18 cellular contexts compared by ENCODE assay signal in genomic region chr2:128373346-128374000, GRCh38. TPM values are rescaled to one million over a fixed set of nuclear protein-coding genes. Genes with fewer than 3 reads are reported as not detected.
A peak's percentile ranks its signal among the peaks of the same experiment; 100 is the strongest.
DNase-seq lines count a peak whose midpoint lies in the region; ATAC-seq and TF ChIP-seq lines count a peak whose summit lies in the region.
"Had no signal": no experiment of that assay in that cellular context is flagged by ENCODE, and none has a peak within 500 bp of the region (broad histone marks: within the 10 kb centered on the region; RNA-seq: fewer than 3 reads in every experiment).

No MANE protein-coding gene starts in this region.

- H3K4me3 Mint-ChIP-seq in Caco-2 (ENCODE audit: unreplicated experiment), result no peak overlapping the region
- H3K4me3 Mint-ChIP-seq in WTC11, result no peak overlapping the region
- H3K4me3 Mint-ChIP-seq: activated CD8-positive, alpha-beta T cell treated with anti-CD3 and anti-CD28 coated beads for 36 hours; activated T-helper 1 cell treated with anti-CD3 and anti-CD28 coated beads, Interleukin-12 subunit alpha, Interleukin-12 subunit beta, Interleukin-2, Interleukin-4 antibody, amounts not matched to agents 30 ng/mL and 10 ng/mL and 1 ng/mL, durations not matched to agents 14 hours and 24 hours and 36 hours; CD4-positive, CD25-positive, alpha-beta regulatory T cell had no signal

- WGBS in sigmoid colon, 2 donors, result 85 to 87% methylated on average over 12 of the region's 12 CpGs

- H3K36me3 Mint-ChIP-seq in Caco-2 (ENCODE audit: insufficient read depth, unreplicated experiment) (no peaks in the 10 kb centered on the region), WTC11 (no peaks in the 10 kb centered on the region)
- H3K36me3 Mint-ChIP-seq: CD4-positive, CD25-positive, alpha-beta regulatory T cell; immature natural killer cell had no signal

- no TSS peak for BruUV-seq in Caco-2 (replicated peaks; lab: Mats Ljungman, UMichigan)

- H3K27ac ChIP-seq in sigmoid colon, result peak overlapping the region; percentile 73 to 81 (median 77)

- H3K27ac Mint-ChIP-seq in Caco-2 (ENCODE audit: unreplicated experiment) (peak overlapping the region; percentile 92), WTC11 (no peak overlapping the region)
- H3K27ac Mint-ChIP-seq: activated CD8-positive, alpha-beta T cell treated with anti-CD3 and anti-CD28 coated beads for 36 hours; activated T-helper 1 cell treated with anti-CD3 and anti-CD28 coated beads, Interleukin-12 subunit alpha, Interleukin-12 subunit beta, Interleukin-2, Interleukin-4 antibody, amounts not matched to agents 30 ng/mL and 10 ng/mL and 1 ng/mL, durations not matched to agents 14 hours and 24 hours and 36 hours; CD4-positive, CD25-positive, alpha-beta regulatory T cell had no signal

- H3K4me3 ChIP-seq in Caco-2 (ENCODE audit: low read depth, low read length) (no peak overlapping the region), sigmoid colon (no peak overlapping the region)
- H3K4me3 ChIP-seq: K562 had no signal

- H3K36me3 ChIP-seq in Caco-2 (ENCODE audit: control insufficient read depth, insufficient read depth, low read length) (no peaks in the 10 kb centered on the region; the same call in 1 of the 2 replicates), sigmoid colon (no peaks in the 10 kb centered on the region)

- H3K4me1 ChIP-seq in Caco-2 (peaks cover 32% of the 10 kb centered on the region), sigmoid colon (peaks cover 0 to 65% (median 60%) of the 10 kb centered on the region in 4 donors)

- no peak for TF ChIP-seq EP300 in sigmoid colon (IDR thresholded peaks at IDR 0.05)

- H3K9me3 ChIP-seq in Caco-2 (no peaks in the 10 kb centered on the region), sigmoid colon (no peaks in the 10 kb centered on the region)

- H3K27me3 Mint-ChIP-seq in Caco-2 (ENCODE audit: insufficient read depth, unreplicated experiment), result no peaks in the 10 kb centered on the region
- peaks cover 3% of the 10 kb centered on the region; the same call in 1 of the 2 replicates for H3K27me3 Mint-ChIP-seq in WTC11 (ENCODE audit: low read depth)
- H3K27me3 Mint-ChIP-seq: CD4-positive, CD25-positive, alpha-beta regulatory T cell had no signal

- CTCF ChIA-PET in Caco-2 (lab: Charles Lee) (no interaction called here), WTC11 (lab: Charles Lee) (interaction anchor here (0.9 kb wide), 1 partner anchor 15 kb away, joined by 3 read pairs; no protein-coding TSS in a partner anchor)

- intact Hi-C loops in Caco-2 (cut with micrococcal nuclease; ENCODE audit: unreplicated experiment) (no loop called here), sigmoid colon (cut with DNase I) (loop anchor here (2.0 kb wide), 1 partner anchor 25 kb away; no protein-coding TSS in a partner anchor)

- peaks cover 39% of the 10 kb centered on the region for H3K4me1 Mint-ChIP-seq in Caco-2 (ENCODE audit: low read depth, unreplicated experiment)
- H3K4me1 Mint-ChIP-seq in WTC11, result peaks cover 21% of the 10 kb centered on the region

- ATAC-seq in WTC11 (no peak), HG03135 (IDR thresholded peaks at IDR 0.05; ENCODE audit: unreplicated experiment) (no peak), HG02588 (IDR thresholded peaks at IDR 0.05; ENCODE audit: unreplicated experiment) (no peak), HG03520 (IDR thresholded peaks at IDR 0.05; ENCODE audit: unreplicated experiment) (no peak)
- ATAC-seq: K562 had no signal

- no peaks in the 10 kb centered on the region for H3K9me3 Mint-ChIP-seq in Caco-2 (ENCODE audit: unreplicated experiment)
- no peaks in the 10 kb centered on the region for H3K9me3 Mint-ChIP-seq in WTC11
- H3K9me3 Mint-ChIP-seq: activated CD8-positive, alpha-beta T cell treated with anti-CD3 and anti-CD28 coated beads for 36 hours; activated T-helper 1 cell treated with anti-CD3 and anti-CD28 coated beads, Interleukin-12 subunit alpha, Interleukin-12 subunit beta, Interleukin-2, Interleukin-4 antibody, amounts not matched to agents 30 ng/mL and 10 ng/mL and 1 ng/mL, durations not matched to agents 14 hours and 24 hours and 36 hours; immature natural killer cell had no signal

- no peaks in the 10 kb centered on the region for H3K27me3 ChIP-seq in Caco-2 (replicated peaks; ENCODE audit: control insufficient read depth, insufficient read depth, low read length)
- H3K27me3 ChIP-seq in sigmoid colon, result no peaks in the 10 kb centered on the region

- no peak for DNase-seq in Caco-2
- peak; percentile 2 for DNase-seq in WTC11 (ENCODE audit: low spot score)
- DNase-seq in islet precursor cell, result peak; percentile 47
- DNase-seq in sigmoid colon, result no peak
- no peak for DNase-seq in glomerular visceral epithelial cell (ENCODE audit: extremely low spot score)
- DNase-seq: CD4-positive, CD25-positive, alpha-beta regulatory T cell; glutamatergic neuron; NCI-H1105; NCI-H2171; nucleus accumbens; SW 1271 had no signal

- POLR2A ChIA-PET in Caco-2 (lab: Charles Lee), result no interaction called here
- POLR2A ChIA-PET in WTC11 (lab: Charles Lee), result no interaction called here

- no peak for TF ChIP-seq POLR2A in sigmoid colon (IDR thresholded peaks at IDR 0.05)

- TF ChIP-seq CTCF in Caco-2 (IDR thresholded peaks at IDR 0.05; ENCODE audit: insufficient read depth in 1 of 2, low read depth in 1 of 2, low read length in 1 of 2, severe bottlenecking in 1 of 2, unreplicated experiment in 1 of 2) (no peak), WTC11 (IDR thresholded peaks at IDR 0.05) (no peak), sigmoid colon (IDR thresholded peaks at IDR 0.05) (no peak)

TF ChIP-seq in WTC11, 78 proteins besides CTCF, POLR2A, EP300 and RAD21:
- no peak for TF ChIP-seq HMGA2 (CRISPR knock-in tag; IDR thresholded peaks at IDR 0.05)

RNA-seq across cellular contexts. Expression of gene HS6ST1, which starts 54.8 kb away (rescaled TPM):
- total RNA-seq in Caco-2 (2022) (17.5 and 20.3 TPM in 2 replicates), WTC11 (2021) (50.3 to 55.5 TPM (median 55.1 TPM) in 3 replicates), sigmoid colon (10 to 100 TPM; 13.2 to 27.4 (median 17.1) TPM)
- 10 to 100 TPM; 12.0 to 25.1 (median 12.7) TPM for polyA plus RNA-seq in sigmoid colon

Comparison
In these comparisons a context has a peak if more than half of its experiments do, and no peak if none do; other contexts are left out.
1. DNase-seq: peak in WTC11 (single experiment) and islet precursor cell (single experiment); none in Caco-2 (0 of 2), sigmoid colon (single experiment) and glomerular visceral epithelial cell (single experiment).